24 cellular contexts compared by ENCODE assay signal in genomic region chr18:62277045-62277444, GRCh38.
"Had no signal": no experiment of that assay in that cellular context is flagged by ENCODE, and none has a peak within 500 bp of the region (broad histone marks: within the 10 kb centered on the region; RNA-seq: fewer than 3 reads in every experiment).

No MANE protein-coding gene starts in this region.

- H3K4me2 ChIP-seq: neural progenitor cell had no signal

- H3K9ac ChIP-seq: neural progenitor cell had no signal

- H3K27me3 ChIP-seq: dorsolateral prefrontal cortex, neural progenitor cell, pancreas, stomach, uterus had no signal

- H3K4me3 Mint-ChIP-seq: natural killer cell treated with Interleukin-12 subunit alpha and Interleukin-12 subunit beta and Interleukin-15 and Interleukin-18, amount 100 ng/mL, for 72 hours; neural progenitor cell; type B pancreatic cell had no signal

- ATAC-seq: esophagus mucosa; left cardiac atrium; lower lobe of right lung; natural killer cell treated with Interleukin-12 subunit alpha and Interleukin-12 subunit beta and Interleukin-15 and Interleukin-18, amount 100 ng/mL, for 72 hours; pancreas; right cardiac atrium had no signal

- H3K4me3 ChIP-seq: dorsolateral prefrontal cortex, left ventricle myocardium inferior, lower lobe of right lung, neural progenitor cell, pancreas, stomach, uterus had no signal

- DNase-seq: cortex of kidney; dorsolateral prefrontal cortex; effector memory CD4-positive, alpha-beta T cell; foreskin fibroblast; kidney; left cardiac atrium; left ventricle myocardium inferior; lower lobe of right lung; mesenchymal stem cell; midbrain; nucleus accumbens; pancreas; right cardiac atrium; small intestine; stimulated activated CD4-positive, alpha-beta T cell treated with anti-CD3 and anti-CD28 coated beads, Interleukin-12 subunit alpha, Interleukin-12 subunit beta, amount 100 ng/mL, for 4 hours; stimulated activated naive CD4-positive, alpha-beta T cell; stomach; substantia nigra; uterus had no signal

- H3K36me3 ChIP-seq: neural progenitor cell, pancreas, uterus had no signal

- H3K9me3 ChIP-seq: left ventricle myocardium inferior, lower lobe of right lung, pancreas, stomach, uterus had no signal

- H3K27ac Mint-ChIP-seq: natural killer cell treated with Interleukin-12 subunit alpha and Interleukin-12 subunit beta and Interleukin-15 and Interleukin-18, amount 100 ng/mL, for 72 hours; neural progenitor cell; progenitor cell of endocrine pancreas; type B pancreatic cell had no signal

- H3K27ac ChIP-seq: dorsolateral prefrontal cortex, left ventricle myocardium inferior, lower lobe of right lung, neural progenitor cell, pancreas, stomach, uterus had no signal

- H3K27me3 Mint-ChIP-seq: natural killer cell treated with Interleukin-12 subunit alpha and Interleukin-12 subunit beta and Interleukin-15 and Interleukin-18, amount 100 ng/mL, for 72 hours; progenitor cell of endocrine pancreas; type B pancreatic cell had no signal

- H2AFZ ChIP-seq: neural progenitor cell had no signal

- H3K4me1 ChIP-seq: lower lobe of right lung, uterus had no signal

- H3K9me3 Mint-ChIP-seq: natural killer cell treated with Interleukin-12 subunit alpha and Interleukin-12 subunit beta and Interleukin-15 and Interleukin-18, amount 100 ng/mL, for 72 hours; neural progenitor cell; type B pancreatic cell had no signal
